ENCODE assay signal across 3 cellular contexts in the genomic region with DNA sequence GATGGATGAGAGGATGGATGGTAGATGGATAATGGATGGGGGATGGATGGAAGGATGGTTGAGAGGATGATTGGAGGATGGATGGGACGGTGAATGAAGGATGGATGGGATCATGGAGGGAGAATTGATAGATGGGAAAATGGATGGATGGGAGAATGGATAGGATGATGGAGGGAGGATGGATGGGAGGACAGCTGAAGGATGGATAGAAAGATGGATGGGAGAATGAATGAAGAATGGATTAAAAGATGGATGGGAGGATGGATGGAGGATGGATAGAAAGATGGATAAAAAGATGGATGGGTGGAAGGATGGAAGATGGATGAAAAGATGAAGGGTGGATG.
TF ChIP-seq lines count a peak whose summit lies in the region.

No MANE protein-coding gene starts in this region.

TF ChIP-seq in HEK293, 187 proteins besides CTCF, POLR2A, EP300 and RAD21:
- TF ChIP-seq ZNF501 (tag by site-specific recombination; IDR thresholded peaks at IDR 0.05) (no peak), ZSCAN30 (tag by site-specific recombination; IDR thresholded peaks at IDR 0.05) (no peak), ZNF549 (tag by site-specific recombination; IDR thresholded peaks at IDR 0.05) (no peak), ZNF571 (tag by site-specific recombination; IDR thresholded peaks at IDR 0.05) (0 out of 2 replicates have a peak, but pooled peaks have one; percentile 58)

TF ChIP-seq in IMR-90, 13 proteins besides CTCF, POLR2A, EP300 and RAD21:
- TF ChIP-seq, protein P1, sequence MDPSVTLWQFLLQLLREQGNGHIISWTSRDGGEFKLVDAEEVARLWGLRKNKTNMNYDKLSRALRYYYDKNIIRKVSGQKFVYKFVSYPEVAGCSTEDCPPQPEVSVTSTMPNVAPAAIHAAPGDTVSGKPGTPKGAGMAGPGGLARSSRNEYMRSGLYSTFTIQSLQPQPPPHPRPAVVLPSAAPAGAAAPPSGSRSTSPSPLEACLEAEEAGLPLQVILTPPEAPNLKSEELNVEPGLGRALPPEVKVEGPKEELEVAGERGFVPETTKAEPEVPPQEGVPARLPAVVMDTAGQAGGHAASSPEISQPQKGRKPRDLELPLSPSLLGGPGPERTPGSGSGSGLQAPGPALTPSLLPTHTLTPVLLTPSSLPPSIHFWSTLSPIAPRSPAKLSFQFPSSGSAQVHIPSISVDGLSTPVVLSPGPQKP (IDR thresholded peaks at IDR 0.05; ENCODE audit: borderline replicate concordance, low read depth, low read length), result no peak
- TF ChIP-seq, protein P2, sequence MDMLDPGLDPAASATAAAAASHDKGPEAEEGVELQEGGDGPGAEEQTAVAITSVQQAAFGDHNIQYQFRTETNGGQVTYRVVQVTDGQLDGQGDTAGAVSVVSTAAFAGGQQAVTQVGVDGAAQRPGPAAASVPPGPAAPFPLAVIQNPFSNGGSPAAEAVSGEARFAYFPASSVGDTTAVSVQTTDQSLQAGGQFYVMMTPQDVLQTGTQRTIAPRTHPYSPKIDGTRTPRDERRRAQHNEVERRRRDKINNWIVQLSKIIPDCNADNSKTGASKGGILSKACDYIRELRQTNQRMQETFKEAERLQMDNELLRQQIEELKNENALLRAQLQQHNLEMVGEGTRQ (IDR thresholded peaks at IDR 0.05; ENCODE audit: low read depth, low read length), result no peak
- TF ChIP-seq MAFK (IDR thresholded peaks at IDR 0.05; ENCODE audit: low read depth, low read length), result no peak
- TF ChIP-seq RCOR1 (IDR thresholded peaks at IDR 0.05; ENCODE audit: insufficient replicate concordance, low read length), result no peak
- no peak for TF ChIP-seq RFX5 (IDR thresholded peaks at IDR 0.05; ENCODE audit: low read depth, low read length)
- TF ChIP-seq MXI1 (IDR thresholded peaks at IDR 0.05; ENCODE audit: borderline replicate concordance, low read depth, low read length), result no peak
- TF ChIP-seq FOS (IDR thresholded peaks at IDR 0.05; ENCODE audit: low read depth, low read length), result no peak
- TF ChIP-seq MAZ (IDR thresholded peaks at IDR 0.05; ENCODE audit: borderline replicate concordance, low read depth, low read length), result no peak
- no peak for TF ChIP-seq BHLHE40 (IDR thresholded peaks at IDR 0.05; ENCODE audit: low read depth, low read length)
- no peak for TF ChIP-seq NFE2L2 (IDR thresholded peaks at IDR 0.05; ENCODE audit: low read depth, low read length)
- no peak for TF ChIP-seq CEBPB (IDR thresholded peaks at IDR 0.05; ENCODE audit: low read depth, low read length)
- no peak for TF ChIP-seq CHD1 (IDR thresholded peaks at IDR 0.05; ENCODE audit: low read depth, low read length)
- TF ChIP-seq SMC3 (IDR thresholded peaks at IDR 0.05; ENCODE audit: low read depth, low read length), result no peak
TF ChIP-seq in IMR-90: peak in this region for 0.

TF ChIP-seq in K562, 482 proteins besides CTCF, POLR2A, EP300 and RAD21:
- peak; percentile 82 for TF ChIP-seq ZNF263 (CRISPR knock-in tag; IDR thresholded peaks at IDR 0.05; ENCODE audit: borderline replicate concordance)
- 0 out of 4 replicates have a peak, but pooled peaks have one; percentile 5 to 26 for TF ChIP-seq KDM1A (IDR thresholded peaks at IDR 0.05)
- TF ChIP-seq MXD1 (CRISPR knock-in tag; IDR thresholded peaks at IDR 0.05; ENCODE audit: borderline replicate concordance, poor library complexity, severe bottlenecking), result no peak
